8 cellular contexts compared by ENCODE assay signal in the genomic region with DNA sequence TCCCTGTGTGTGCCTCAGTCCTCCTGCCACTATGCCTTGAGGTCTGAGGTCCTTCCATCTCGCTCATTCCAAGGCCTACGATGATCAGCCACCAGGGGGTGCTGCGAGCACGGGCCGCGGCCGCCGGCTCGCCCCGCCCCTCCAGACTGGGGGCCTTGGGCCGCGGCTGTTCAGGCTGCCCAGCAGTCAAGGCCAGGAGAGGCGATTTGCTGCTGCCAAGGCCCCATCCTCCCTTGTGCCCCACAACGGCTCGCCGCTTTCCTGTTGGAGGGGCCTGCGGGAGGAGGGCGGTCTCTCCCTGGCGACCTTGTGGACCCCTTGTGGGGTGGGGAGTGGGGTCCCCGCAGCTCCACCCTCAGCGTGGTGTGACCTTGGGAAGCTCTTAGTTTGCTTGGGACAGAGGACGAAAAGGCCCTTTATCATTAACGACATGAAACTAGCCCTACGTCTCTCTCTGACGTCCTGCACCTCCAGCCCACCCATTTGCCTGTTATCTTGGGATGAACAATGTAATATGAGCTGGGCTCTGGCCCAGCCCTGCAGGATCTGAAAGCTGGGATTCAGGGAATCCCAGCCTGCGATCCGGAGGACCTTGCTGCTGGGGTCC. TPM values are rescaled to one million over a fixed set of nuclear protein-coding genes. Genes with fewer than 3 reads are reported as not detected.
DNase-seq lines count a peak whose midpoint lies in the region; ATAC-seq and TF ChIP-seq lines count a peak whose summit lies in the region.

No MANE protein-coding gene starts in this region.

- peaks cover 12% of the 10 kb centered on the region for H3K4me1 Mint-ChIP-seq in activated T-cell treated with anti-CD3 and anti-CD28 coated beads, Interleukin-2, amount 50 U/mL, for 4 hours (ENCODE audit: low read depth)
- peaks cover 7 to 18% (median 16%) of the 10 kb centered on the region in 3 donors for H3K4me1 Mint-ChIP-seq in naive B cell

- CTCF ChIA-PET in PC-3 (lab: Charles Lee), result interaction anchor here (0.5 to 0.6 kb wide), 2 partner anchors 10 to 45 kb away, joined by 3 to 4 read pairs; no protein-coding TSS in a partner anchor

- no peaks in the 10 kb centered on the region for H3K27me3 ChIP-seq in PC-3 (ENCODE audit: low read length)

- POLR2A ChIA-PET in PC-3 (lab: Charles Lee; ENCODE audit: unreplicated experiment), result no interaction called here

- H3K9me3 ChIP-seq in PC-3 (ENCODE audit: low read length), result no peaks in the 10 kb centered on the region

- H3K9me2 ChIP-seq in PC-3 (replicated peaks; ENCODE audit: low read length), result no peaks in the 10 kb centered on the region

- H3K4me3 Mint-ChIP-seq in activated T-cell treated with anti-CD3 and anti-CD28 coated beads, Interleukin-2, amount 50 U/mL, for 4 hours, result peak overlapping the region; percentile 29
- H3K4me3 Mint-ChIP-seq in naive B cell, result peak overlapping the region; percentile 13 to 77 (median 66)

- ATAC-seq in PC-3 (peak; percentile 77), naive B cell (ENCODE audit: low read depth in 2 of 2) (peak; percentile 77 to 81), GM18907 (IDR thresholded peaks at IDR 0.05; ENCODE audit: unreplicated experiment) (no peak)
- ATAC-seq in activated T-cell treated with anti-CD3 and anti-CD28 coated beads, Interleukin-2, amount 50 U/mL, for 4 hours, result peak; percentile 86 to 88

- H3K4me2 ChIP-seq in PC-3 (ENCODE audit: low read length), result no peak overlapping the region

- no peak overlapping the region for H3K9ac ChIP-seq in PC-3 (ENCODE audit: low read length)

- H3K9me3 Mint-ChIP-seq in activated T-cell treated with anti-CD3 and anti-CD28 coated beads, Interleukin-2, amount 50 U/mL, for 4 hours, result no peaks in the 10 kb centered on the region
- no peaks in the 10 kb centered on the region for H3K9me3 Mint-ChIP-seq in naive B cell

- no TSS peak for BruUV-seq in PC-3 (replicated peaks; lab: Mats Ljungman, UMichigan)

- H3K27me3 Mint-ChIP-seq in activated T-cell treated with anti-CD3 and anti-CD28 coated beads, Interleukin-2, amount 50 U/mL, for 4 hours (ENCODE audit: low read depth), result peaks cover 17% of the 10 kb centered on the region
- peaks cover 10 to 73% (median 29%) of the 10 kb centered on the region in 3 donors for H3K27me3 Mint-ChIP-seq in naive B cell

- no peak overlapping the region for H2AFZ ChIP-seq in PC-3 (ENCODE audit: low read length)

- H4K20me1 ChIP-seq in PC-3 (ENCODE audit: low read length), result no peaks in the 10 kb centered on the region

- no peak overlapping the region for H3K4me3 ChIP-seq in PC-3 (ENCODE audit: low read length)

- H3K27ac ChIP-seq in PC-3 (ENCODE audit: low read length), result no peak overlapping the region

- H3K79me2 ChIP-seq in PC-3 (ENCODE audit: low read length), result no peaks in the 10 kb centered on the region

- no peaks in the 10 kb centered on the region for H3K4me1 ChIP-seq in PC-3 (ENCODE audit: insufficient read depth, low read length)

- intact Hi-C loops in PC-3 (cut with micrococcal nuclease), result loop anchor here (1.0 kb wide), 1 partner anchor 45 kb away; no protein-coding TSS in a partner anchor

- no peaks in the 10 kb centered on the region for H3F3A ChIP-seq in PC-3 (ENCODE audit: low read length, unreplicated experiment)

- no peak overlapping the region for H3K27ac Mint-ChIP-seq in naive B cell

- DNase-seq in DMS153 (lab: John Stamatoyannopoulos, UW), result peak; percentile 58
- DNase-seq in HT1080 (ENCODE audit: low read depth), result peak; percentile 83
- peak; percentile 75 for DNase-seq in PC-3
- DNase-seq in activated T-cell treated with anti-CD3 and anti-CD28 coated beads, Interleukin-2, amount 50 U/mL, for 4 hours, result peak; percentile 83
- peak; percentile 70 for DNase-seq in fibroblast of gingiva (ENCODE audit: low read depth)
- peak; percentile 74 for DNase-seq in naive B cell
- DNase-seq in stimulated activated CD8-positive, alpha-beta memory T cell treated with anti-CD3 and anti-CD28 coated beads, Interleukin-7, amount 100 ng/mL, for 1 hour (ENCODE audit: low read depth in 2 of 2), result peak; percentile 58 to 75

- peaks cover 3% of the 10 kb centered on the region for H3K36me3 Mint-ChIP-seq in activated T-cell treated with anti-CD3 and anti-CD28 coated beads, Interleukin-2, amount 50 U/mL, for 4 hours (ENCODE audit: insufficient read depth)
- H3K36me3 Mint-ChIP-seq in naive B cell, result no peaks in the 10 kb centered on the region

- no peaks in the 10 kb centered on the region for H3K36me3 ChIP-seq in PC-3 (ENCODE audit: low read depth, low read length)

- TF ChIP-seq CTCF in PC-3 (conservative IDR thresholded peaks at IDR 0.05; ENCODE audit: low read depth, low read length), result peak; percentile 83

RNA-seq across cellular contexts. Expression of a gene that starts 5.4 kb away (rescaled TPM):
- total RNA-seq in HT1080 (2014; rRNA removed; shearing (Covaris generic)), result 0.23 TPM in 1 of 2 replicates, not detected in the other
- not detected in 2 replicates for polyA plus RNA-seq in HT1080 (2015; cell fraction: cytosol; rRNA removed)
- polyA plus RNA-seq in HT1080 (2015; cell fraction: nucleus; rRNA removed), result not detected in 2 replicates
- total RNA-seq in PC-3 (2014; rRNA removed), result not detected in 2 replicates
- total RNA-seq in activated T-cell treated with anti-CD3 and anti-CD28 coated beads, Interleukin-2, amount 50 U/mL, for 4 hours, result not detected
- not detected for polyA plus RNA-seq in naive B cell (ENCODE audit: low read depth in 6 of 6)

RNA-seq across cellular contexts. Expression of a gene that starts 10.1 kb away (rescaled TPM):
- total RNA-seq in HT1080 (2014; rRNA removed; shearing (Covaris generic)), result 13.4 and 14.6 TPM in 2 replicates
- polyA plus RNA-seq in HT1080 (2015; cell fraction: cytosol; rRNA removed), result 11.6 and 16.0 TPM in 2 replicates
- 10.3 and 11.3 TPM in 2 replicates for polyA plus RNA-seq in HT1080 (2015; cell fraction: nucleus; rRNA removed)
- total RNA-seq in PC-3 (2014; rRNA removed), result 26.0 and 33.3 TPM in 2 replicates
- 10 to 100 TPM in 1 of 3 donors, 1 to 10 TPM in 2; 6.5 to 12.3 (median 8.6) TPM for total RNA-seq in activated T-cell treated with anti-CD3 and anti-CD28 coated beads, Interleukin-2, amount 50 U/mL, for 4 hours
- not detected for polyA plus RNA-seq in naive B cell (ENCODE audit: low read depth in 6 of 6)

RNA-seq across cellular contexts. Expression of a gene that starts 26.3 kb away (rescaled TPM):
- 29.1 and 38.1 TPM in 2 replicates for total RNA-seq in HT1080 (2014; rRNA removed; shearing (Covaris generic))
- polyA plus RNA-seq in HT1080 (2015; cell fraction: cytosol; rRNA removed), result 33.7 and 34.9 TPM in 2 replicates
- 24.4 and 27.9 TPM in 2 replicates for polyA plus RNA-seq in HT1080 (2015; cell fraction: nucleus; rRNA removed)
- total RNA-seq in PC-3 (2014; rRNA removed), result 24.9 and 30.1 TPM in 2 replicates
- 10 to 100 TPM; 28.0 to 30.4 (median 29.7) TPM for total RNA-seq in activated T-cell treated with anti-CD3 and anti-CD28 coated beads, Interleukin-2, amount 50 U/mL, for 4 hours
- polyA plus RNA-seq in naive B cell (ENCODE audit: low read depth in 6 of 6), result 10 to 100 TPM in 4 of 6 donors, 1 to 10 TPM in 2; 2.6 to 19.3 (median 14.4) TPM

RNA-seq across cellular contexts. Expression of a gene that starts 31.4 kb away (rescaled TPM):
- 570 and 657 TPM in 2 replicates for total RNA-seq in HT1080 (2014; rRNA removed; shearing (Covaris generic))
- 652 and 713 TPM in 2 replicates for polyA plus RNA-seq in HT1080 (2015; cell fraction: cytosol; rRNA removed)
- polyA plus RNA-seq in HT1080 (2015; cell fraction: nucleus; rRNA removed), result 378 and 457 TPM in 2 replicates
- 164 and 218 TPM in 2 replicates for total RNA-seq in PC-3 (2014; rRNA removed)
- 100 to 1,000 TPM; 448 to 518 (median 461) TPM for total RNA-seq in activated T-cell treated with anti-CD3 and anti-CD28 coated beads, Interleukin-2, amount 50 U/mL, for 4 hours
- 100 to 1,000 TPM; 260 to 316 (median 300) TPM for polyA plus RNA-seq in naive B cell (ENCODE audit: low read depth in 6 of 6)
